ENCODE assay signal across 8 cellular contexts in genomic region chr5:134738133-134738962, GRCh38. TPM values are rescaled to one million over a fixed set of nuclear protein-coding genes. Genes with fewer than 3 reads are reported as not detected.
DNase-seq lines count a peak whose midpoint lies in the region; ATAC-seq and TF ChIP-seq lines count a peak whose summit lies in the region.

CAMLG (plus strand) TSS chr5:134738548; CDS start chr5:134738621, 73 bp downstream.

- peak within 1 kb of the TSS; percentile 95 for H2AFZ ChIP-seq in PC-9

- peaks cover 36% of the 10 kb centered on the region for H3K79me2 ChIP-seq in PC-9 (ENCODE audit: low read depth)

- H3K4me1 Mint-ChIP-seq in activated T-cell treated with anti-CD3 and anti-CD28 coated beads, Interleukin-2, amount 50 U/mL, for 24 hours (ENCODE audit: low read depth): peaks cover 33% of the 10 kb centered on the region

- no peaks in the 10 kb centered on the region for H3K27me3 ChIP-seq in PC-9 (ENCODE audit: insufficient read depth, low read depth)
- H3K27me3 ChIP-seq in mucosa of stomach (ENCODE audit: control insufficient read depth, insufficient read depth, low read length): no peaks in the 10 kb centered on the region

- TF ChIP-seq CTCF in PC-9 (conservative IDR thresholded peaks at IDR 0.05): peak; percentile 70

- H3K4me1 ChIP-seq in PC-9 (replicated peaks; ENCODE audit: insufficient read depth) (peaks cover 14% of the 10 kb centered on the region), mucosa of stomach (ENCODE audit: control insufficient read depth, insufficient read depth, low read length) (peaks cover 9% of the 10 kb centered on the region)

- H3K27ac Mint-ChIP-seq in activated T-cell treated with anti-CD3 and anti-CD28 coated beads, Interleukin-2, amount 50 U/mL, for 24 hours: peak within 1 kb of the TSS; percentile 94

- peak within 1 kb of the TSS; percentile 95 for H3K4me3 ChIP-seq in Jurkat, Clone E6-1 (ENCODE audit: low read length)
- H3K4me3 ChIP-seq in PC-9 (peak within 1 kb of the TSS; percentile 72), mucosa of stomach (ENCODE audit: low read length) (peak within 1 kb of the TSS; percentile 87)

- peak within 1 kb of the TSS; percentile 81 for H3K9ac ChIP-seq in mucosa of stomach (ENCODE audit: low read length)

- peak within 1 kb of the TSS; percentile 83 for H3K27ac ChIP-seq in PC-9

- no peaks in the 10 kb centered on the region for H4K20me1 ChIP-seq in PC-9 (ENCODE audit: insufficient read depth)

- H3K9me2 ChIP-seq in PC-9 (ENCODE audit: insufficient read depth): no peaks in the 10 kb centered on the region

- H3K27me3 Mint-ChIP-seq in activated T-cell treated with anti-CD3 and anti-CD28 coated beads, Interleukin-2, amount 50 U/mL, for 24 hours: no peaks in the 10 kb centered on the region

- peak; percentile 69 for TF ChIP-seq POLR2A in erythroblast (IDR thresholded peaks at IDR 0.05; ENCODE audit: low read length)

- H3K36me3 ChIP-seq in PC-9 (ENCODE audit: low read depth) (0 out of 2 replicates have a peak, but pooled peaks cover 10% of the 10 kb centered on the region), mucosa of stomach (ENCODE audit: control insufficient read depth, insufficient read depth, low read length) (no peaks in the 10 kb centered on the region)

- H3K9me3 Mint-ChIP-seq in activated T-cell treated with anti-CD3 and anti-CD28 coated beads, Interleukin-2, amount 50 U/mL, for 24 hours: no peaks in the 10 kb centered on the region

- BruUV-seq in PC-9 (replicated peaks; lab: Mats Ljungman, UMichigan): no TSS peak

- peaks cover 43% of the 10 kb centered on the region for H3K36me3 Mint-ChIP-seq in activated T-cell treated with anti-CD3 and anti-CD28 coated beads, Interleukin-2, amount 50 U/mL, for 24 hours (ENCODE audit: low read depth)

- H3K9me3 ChIP-seq in PC-9 (ENCODE audit: insufficient read depth, low read depth): no peaks in the 10 kb centered on the region
- H3K9me3 ChIP-seq in mucosa of stomach (ENCODE audit: control insufficient read depth, low read length): no peaks in the 10 kb centered on the region

- POLR2A ChIA-PET in PC-9 (lab: Charles Lee; ENCODE audit: unreplicated experiment): interaction anchor here (0.6 kb wide), 2 partner anchors 85 to 232 kb away, joined by 4 read pairs; no protein-coding TSS in a partner anchor

- intact Hi-C loops in PC-9 (cut with micrococcal nuclease; ENCODE audit: unreplicated experiment): loop anchor here (1.0 to 5.0 kb wide), 7 partner anchors 152 to 561 kb away; partner anchors contain the start of genes JADE2, PCBD2, SKP1 and UBE2B

- H3K4me2 ChIP-seq in PC-9: peak within 1 kb of the TSS; percentile 82

- peak within 1 kb of the TSS; percentile 95 for H3K4me3 Mint-ChIP-seq in activated T-cell treated with anti-CD3 and anti-CD28 coated beads, Interleukin-2, amount 50 U/mL, for 24 hours

- DNase-seq in DMS53 treated with DMSO at 0.1 percent for 48 hours (lab: John Stamatoyannopoulos, UW; ENCODE audit: unreplicated experiment) (peak; percentile 95), PC-9 (peak; percentile 91 to 97), erythroblast (lab: John Stamatoyannopoulos, UW) (peak; percentile 98)
- DNase-seq in Jurkat, Clone E6-1 (ENCODE audit: low read depth, low spot score): peak; percentile 94
- peak; percentile 97 for DNase-seq in activated T-cell treated with anti-CD3 and anti-CD28 coated beads, Interleukin-2, amount 50 U/mL, for 24 hours
- DNase-seq in stimulated activated CD8-positive, alpha-beta memory T cell treated with anti-CD3 and anti-CD28 coated beads, Interleukin-7, amount 100 ng/mL, for 1 hour (ENCODE audit: low read depth in 2 of 2): peak; percentile 93 to 94

- CTCF ChIA-PET in PC-9 (lab: Charles Lee): interaction anchor here (0.6 to 1.0 kb wide), 6 partner anchors 11 to 327 kb away, joined by 3 to 10 read pairs (median 3); partner anchors contain the start of gene CDKN2AIPNL

- H3F3A ChIP-seq in PC-9 (ENCODE audit: insufficient read depth, low read depth): 0 out of 2 replicates have a peak, but pooled peaks cover 10% of the 10 kb centered on the region

- peak; percentile 95 for ATAC-seq in GM21619 (IDR thresholded peaks at IDR 0.05; ENCODE audit: unreplicated experiment)

RNA-seq across cellular contexts. Expression of gene CAMLG, which starts in this region (rescaled TPM):
- polyA plus RNA-seq in Jurkat, Clone E6-1 (2012; ENCODE audit: insufficient read depth, insufficient read length): 35.3 TPM
- total RNA-seq in PC-9 (2021): 24.4 and 28.0 TPM in 2 replicates

Comparison
In these comparisons a context has a peak if more than half of its experiments do, and no peak if none do; other contexts are left out.
1. Peak in every context shown above with its lines: DNase-seq, ATAC-seq, H3K4me3 ChIP-seq and H3K27ac ChIP-seq.